In the genomic region with DNA sequence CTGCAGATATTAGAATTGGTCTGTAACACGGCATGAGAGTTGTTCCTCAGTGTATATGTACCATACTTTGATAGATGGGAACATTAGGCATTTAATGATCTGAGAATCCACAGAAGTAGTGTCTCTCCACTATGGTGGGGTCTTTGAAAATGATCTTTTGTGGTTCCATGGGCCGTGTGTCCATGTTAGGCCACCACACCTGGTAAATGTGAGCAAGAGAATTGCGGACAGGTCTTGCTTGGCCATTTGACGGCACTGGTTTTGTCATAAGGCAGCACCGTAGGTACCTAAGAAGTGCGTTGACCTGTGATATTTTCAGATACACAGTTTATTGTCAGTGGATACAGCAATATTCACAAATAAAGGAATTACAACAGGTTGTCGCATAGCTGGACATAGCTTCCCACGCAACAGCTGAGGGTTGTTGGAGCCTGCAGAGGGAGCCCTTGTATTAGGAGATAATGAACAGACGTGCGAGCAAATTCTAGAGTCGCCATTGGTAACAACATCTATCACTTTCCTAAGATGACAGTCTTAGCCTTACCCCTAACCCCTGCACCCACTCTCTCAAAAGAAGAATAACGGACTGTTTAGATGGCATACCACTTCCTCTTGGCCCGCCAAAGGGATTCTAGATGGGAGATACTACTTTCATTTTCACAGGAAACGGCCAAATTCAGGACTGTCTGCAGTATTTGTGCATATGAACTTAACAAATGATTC, we compare ENCODE assay signal across 9 cellular contexts.
DNase-seq lines count a peak whose midpoint lies in the region; ATAC-seq and TF ChIP-seq lines count a peak whose summit lies in the region.
"Had no signal": no experiment of that assay in that cellular context is flagged by ENCODE, and none has a peak within 500 bp of the region (broad histone marks: within the 10 kb centered on the region; RNA-seq: fewer than 3 reads in every experiment).

No MANE protein-coding gene starts in this region.

- no peak overlapping the region for H3K9ac ChIP-seq in NT2/D1 (ENCODE audit: insufficient read length, low read depth)

- no peaks in the 10 kb centered on the region for H3K4me1 ChIP-seq in NT2/D1 (ENCODE audit: insufficient read depth, insufficient read length)
- H3K4me1 ChIP-seq in tibial nerve = peaks cover 0 to 54% (median 3%) of the 10 kb centered on the region in 4 donors

- peak overlapping the region; percentile 63 to 79 for H3K4me3 Mint-ChIP-seq in activated T-cell treated with anti-CD3 and anti-CD28 coated beads, Interleukin-2, amount 50 U/mL, for 72 hours
- peak overlapping the region; percentile 50 for H3K4me3 Mint-ChIP-seq in neural crest cell

- H3K27me3 ChIP-seq in NT2/D1 (ENCODE audit: insufficient read depth, insufficient read length) (no peaks in the 10 kb centered on the region), tibial nerve (no peaks in the 10 kb centered on the region)

- no peaks in the 10 kb centered on the region for H3K36me3 Mint-ChIP-seq in activated T-cell treated with anti-CD3 and anti-CD28 coated beads, Interleukin-2, amount 50 U/mL, for 72 hours (ENCODE audit: insufficient read depth in 2 of 2)
- H3K36me3 Mint-ChIP-seq in neural crest cell (ENCODE audit: low read depth) = no peaks in the 10 kb centered on the region

- no peaks in the 10 kb centered on the region for H3K4me1 Mint-ChIP-seq in activated T-cell treated with anti-CD3 and anti-CD28 coated beads, Interleukin-2, amount 50 U/mL, for 72 hours (ENCODE audit: low read depth)
- H3K4me1 Mint-ChIP-seq in neural crest cell = peaks cover 22% of the 10 kb centered on the region

- 32 to 33% methylated on average over 14 of the region's 14 CpGs for WGBS in tibial nerve, 2 donors

- no peak overlapping the region for H3K4me3 ChIP-seq in NT2/D1 (ENCODE audit: insufficient read length, low read depth)
- peak overlapping the region; percentile 20 to 52 (median 32) for H3K4me3 ChIP-seq in tibial nerve

- peak; percentile 84 for ATAC-seq in GM21529 (IDR thresholded peaks at IDR 0.05; ENCODE audit: unreplicated experiment)
- ATAC-seq in activated T-cell treated with anti-CD3 and anti-CD28 coated beads, Interleukin-2, amount 50 U/mL, for 72 hours (replicated peaks in 1 of 2) = peak; percentile 95

- TF ChIP-seq CTCF in neural crest cell (conservative IDR thresholded peaks at IDR 0.05) = peak; percentile 83
- TF ChIP-seq CTCF in tibial nerve (IDR thresholded peaks at IDR 0.05) = peak; percentile 61 to 86 (median 73)

- H3K9me3 Mint-ChIP-seq in activated T-cell treated with anti-CD3 and anti-CD28 coated beads, Interleukin-2, amount 50 U/mL, for 72 hours = no peaks in the 10 kb centered on the region
- no peaks in the 10 kb centered on the region for H3K9me3 Mint-ChIP-seq in neural crest cell

- no peak for TF ChIP-seq POLR2A in tibial nerve (IDR thresholded peaks at IDR 0.05)

- no peaks in the 10 kb centered on the region for H3K9me3 ChIP-seq in NT2/D1 (ENCODE audit: insufficient read depth, low read length)
- no peaks in the 10 kb centered on the region for H3K9me3 ChIP-seq in tibial nerve

- H3K27me3 Mint-ChIP-seq in activated T-cell treated with anti-CD3 and anti-CD28 coated beads, Interleukin-2, amount 50 U/mL, for 72 hours (ENCODE audit: low read depth) = no peaks in the 10 kb centered on the region
- no peaks in the 10 kb centered on the region for H3K27me3 Mint-ChIP-seq in neural crest cell (ENCODE audit: low read depth)

- peak in 1 of 2 donors; percentile 47 for TF ChIP-seq EP300 in tibial nerve (IDR thresholded peaks at IDR 0.05)

- H3K27ac Mint-ChIP-seq in activated T-cell treated with anti-CD3 and anti-CD28 coated beads, Interleukin-2, amount 50 U/mL, for 72 hours = peak overlapping the region; percentile 29
- H3K27ac Mint-ChIP-seq in neural crest cell (ENCODE audit: unreplicated experiment) = no peak overlapping the region

- H3K36me3 ChIP-seq in NT2/D1 (ENCODE audit: insufficient read depth, insufficient read length, low read length) (no peaks in the 10 kb centered on the region), tibial nerve (no peaks in the 10 kb centered on the region)

- H3K27ac ChIP-seq in tibial nerve = peak overlapping the region in 3 of 4 donors; percentile 69 to 76 (median 74)
- H3K27ac ChIP-seq: epithelial cell of prostate had no signal

- DNase-seq in DMS153 treated with DMSO at 0.1 percent for 48 hours (lab: John Stamatoyannopoulos, UW; ENCODE audit: unreplicated experiment) (peak; percentile 96), HuH-7 (ENCODE audit: low spot score) (peak; percentile 41), NT2/D1 (ENCODE audit: low read depth, low spot score) (peak; percentile 58), fibroblast of the conjunctiva (ENCODE audit: low read depth) (peak; percentile 63), neural crest cell (ENCODE audit: low read depth, low spot score) (peak; percentile 52), tibial nerve (ENCODE audit: low spot score in 2 of 2) (peak; percentile 32 to 80)
- DNase-seq in activated T-cell treated with anti-CD3 and anti-CD28 coated beads, Interleukin-2, amount 50 U/mL, for 72 hours = peak; percentile 43 to 51

Comparison
In these comparisons a context has a peak if more than half of its experiments do, and no peak if none do; other contexts are left out.
1. DNase-seq: peak in every context shown above with its lines; median percentile 96 in DMS153 treated with DMSO at 0.1 percent for 48 hours; 63 in fibroblast of the conjunctiva; 58 in NT2/D1; 56 in tibial nerve; 52 in neural crest cell; 47 in activated T-cell treated with anti-CD3 and anti-CD28 coated beads, Interleukin-2, amount 50 U/mL, for 72 hours; 41 in HuH-7.